In the genomic region with DNA sequence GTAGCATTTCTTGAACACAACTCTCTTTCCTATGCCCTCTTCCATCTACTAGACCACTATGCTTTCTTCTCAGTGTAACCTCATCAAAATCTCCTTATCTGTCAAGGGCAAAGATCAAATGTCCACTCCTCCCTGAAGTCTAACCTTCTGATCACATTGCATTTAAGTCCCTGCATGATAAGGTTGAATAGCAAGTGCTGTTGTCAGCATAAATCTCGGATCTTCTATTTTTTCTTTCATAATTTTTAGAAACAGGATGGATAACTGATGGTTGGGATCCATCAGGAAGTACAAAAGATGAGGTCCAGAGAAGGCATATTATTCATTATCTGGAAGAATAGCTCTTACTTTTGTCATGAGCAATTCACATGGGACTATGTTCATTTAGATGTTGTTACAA, we compare ENCODE assay signal across 10 cellular contexts. TPM values are rescaled to one million over a fixed set of nuclear protein-coding genes. Genes with fewer than 3 reads are reported as not detected.
"Had no signal": no experiment of that assay in that cellular context is flagged by ENCODE, and none has a peak within 500 bp of the region (broad histone marks: within the 10 kb centered on the region; RNA-seq: fewer than 3 reads in every experiment).

No MANE protein-coding gene starts in this region.

- H3K9me3 ChIP-seq: HAP-1 had no signal

- H2AFZ ChIP-seq: GM23248 had no signal

- ATAC-seq: HCT116 had no signal

- H3K27ac ChIP-seq: GM23248 had no signal

- DNase-seq: GM23248, GOT3, H7, HFFc6, Kasumi-1, KG1 had no signal

- H3K9ac ChIP-seq: GM23248 had no signal

- H3K4me3 ChIP-seq: GM23248, HAP-1 had no signal

- H3K36me3 ChIP-seq: HAP-1 had no signal

- H3K4me1 ChIP-seq: HAP-1 had no signal

RNA-seq across cellular contexts. Expression of a gene that starts 41.0 kb away (rescaled TPM):
- total RNA-seq: HT-29 had no signal
- polyA plus RNA-seq: IgD-negative memory B cell had no signal
